Comparison of ENCODE assay signal across 21 cellular contexts in the genomic region with DNA sequence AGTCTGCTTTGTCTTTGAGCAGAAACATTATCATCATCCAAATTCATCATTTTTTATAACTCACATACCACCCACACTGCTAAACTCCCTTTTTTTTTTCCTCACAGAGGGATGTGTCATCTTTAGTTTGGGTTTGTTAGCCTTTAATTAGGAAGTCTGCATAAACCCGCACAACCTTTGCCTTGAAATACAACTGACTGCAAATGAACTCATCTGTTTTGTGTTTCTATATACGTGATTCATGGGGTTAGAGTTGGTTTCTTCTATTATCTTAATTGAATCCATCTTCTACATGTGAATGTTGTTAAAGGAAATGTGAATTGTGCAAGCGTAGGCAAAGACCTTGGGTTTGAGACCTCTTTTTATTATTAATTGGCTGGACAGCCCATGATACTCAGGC.
DNase-seq lines count a peak whose midpoint lies in the region; ATAC-seq and TF ChIP-seq lines count a peak whose summit lies in the region.
"Had no signal": no experiment of that assay in that cellular context is flagged by ENCODE, and none has a peak within 500 bp of the region (broad histone marks: within the 10 kb centered on the region; RNA-seq: fewer than 3 reads in every experiment).

No MANE protein-coding gene starts in this region.

- intact Hi-C loops in left lung (cut with DNase I), result no loop called here
- intact Hi-C loops in vagina (cut with DNase I), result no loop called here

- H3K4me3 ChIP-seq in fibroblast of mammary gland (ENCODE audit: control insufficient read depth, low read depth, low read length) (no peak overlapping the region), left lung (no peak overlapping the region), vagina (no peak overlapping the region)
- H3K4me3 ChIP-seq: A549 had no signal

- peak; percentile 42 for ATAC-seq in left lung
- ATAC-seq in HG03139 (IDR thresholded peaks at IDR 0.05; ENCODE audit: unreplicated experiment), result no peak
- ATAC-seq in GM18858 (IDR thresholded peaks at IDR 0.05; ENCODE audit: unreplicated experiment), result no peak
- ATAC-seq: A549, SK-N-SH treated with all-trans-retinoic acid at 6 μM for 48 hours had no signal

- H3K4me1 ChIP-seq in left lung, result no peaks in the 10 kb centered on the region
- no peaks in the 10 kb centered on the region for H3K4me1 ChIP-seq in vagina
- H3K4me1 ChIP-seq: A549 had no signal

- H3K36me3 ChIP-seq in left lung (no peaks in the 10 kb centered on the region), vagina (no peaks in the 10 kb centered on the region)

- H3K9me3 ChIP-seq in left lung (no peaks in the 10 kb centered on the region), vagina (no peaks in the 10 kb centered on the region)
- H3K9me3 ChIP-seq: A549 had no signal

- TF ChIP-seq CTCF in fibroblast of mammary gland (conservative IDR thresholded peaks at IDR 0.05; ENCODE audit: control insufficient read depth, insufficient read depth, low read depth, low read length), result no peak
- TF ChIP-seq CTCF in left lung (IDR thresholded peaks at IDR 0.05), result no peak
- no peak for TF ChIP-seq CTCF in vagina (IDR thresholded peaks at IDR 0.05)

- no peak overlapping the region for H3K27ac ChIP-seq in left lung
- no peak overlapping the region for H3K27ac ChIP-seq in vagina
- H3K27ac ChIP-seq: A549, HL-60 had no signal

- no peaks in the 10 kb centered on the region for H3K27me3 ChIP-seq in left lung
- no peaks in the 10 kb centered on the region for H3K27me3 ChIP-seq in vagina

- TF ChIP-seq POLR2A in vagina (IDR thresholded peaks at IDR 0.05), result no peak

- DNase-seq in AG20443 (ENCODE audit: low spot score) (peak; percentile 20), fibroblast of mammary gland (ENCODE audit: low read depth) (peak; percentile 95), left lung (no peak), midbrain (lab: John Stamatoyannopoulos, UW) (no peak), vagina (ENCODE audit: extremely low spot score in 2 of 2) (no peak)
- DNase-seq: DMS79 treated with DMSO at 0.1 percent for 48 hours, GOT3, IMR-90, NCI-H1417 treated with DMSO at 0.1 percent for 48 hours, NCI-H187 treated with DMSO at 0.1 percent for 48 hours, NCI-H2227 treated with DMSO at 0.1 percent for 48 hours, NCI-H510A treated with DMSO at 0.1 percent for 48 hours, NCI-H774, OCI-M1, SHP77 had no signal

TF ChIP-seq in PFSK-1, 5 proteins besides CTCF, POLR2A, EP300 and RAD21:
- TF ChIP-seq TAF1 (IDR thresholded peaks at IDR 0.05; ENCODE audit: borderline replicate concordance, insufficient read depth, low read length) (no peak), SIN3A (IDR thresholded peaks at IDR 0.05; ENCODE audit: borderline replicate concordance, insufficient read depth, low read length) (no peak), POLR2AphosphoS5 (IDR thresholded peaks at IDR 0.05; ENCODE audit: low read depth, low read length) (0 out of 2 replicates have a peak, but pooled peaks have one; percentile 25), FOXP2 (optimal IDR thresholded peaks at IDR 0.05; ENCODE audit: borderline replicate concordance, extremely low read depth, extremely low read length, insufficient read depth) (no peak)
- TF ChIP-seq, protein P1, sequence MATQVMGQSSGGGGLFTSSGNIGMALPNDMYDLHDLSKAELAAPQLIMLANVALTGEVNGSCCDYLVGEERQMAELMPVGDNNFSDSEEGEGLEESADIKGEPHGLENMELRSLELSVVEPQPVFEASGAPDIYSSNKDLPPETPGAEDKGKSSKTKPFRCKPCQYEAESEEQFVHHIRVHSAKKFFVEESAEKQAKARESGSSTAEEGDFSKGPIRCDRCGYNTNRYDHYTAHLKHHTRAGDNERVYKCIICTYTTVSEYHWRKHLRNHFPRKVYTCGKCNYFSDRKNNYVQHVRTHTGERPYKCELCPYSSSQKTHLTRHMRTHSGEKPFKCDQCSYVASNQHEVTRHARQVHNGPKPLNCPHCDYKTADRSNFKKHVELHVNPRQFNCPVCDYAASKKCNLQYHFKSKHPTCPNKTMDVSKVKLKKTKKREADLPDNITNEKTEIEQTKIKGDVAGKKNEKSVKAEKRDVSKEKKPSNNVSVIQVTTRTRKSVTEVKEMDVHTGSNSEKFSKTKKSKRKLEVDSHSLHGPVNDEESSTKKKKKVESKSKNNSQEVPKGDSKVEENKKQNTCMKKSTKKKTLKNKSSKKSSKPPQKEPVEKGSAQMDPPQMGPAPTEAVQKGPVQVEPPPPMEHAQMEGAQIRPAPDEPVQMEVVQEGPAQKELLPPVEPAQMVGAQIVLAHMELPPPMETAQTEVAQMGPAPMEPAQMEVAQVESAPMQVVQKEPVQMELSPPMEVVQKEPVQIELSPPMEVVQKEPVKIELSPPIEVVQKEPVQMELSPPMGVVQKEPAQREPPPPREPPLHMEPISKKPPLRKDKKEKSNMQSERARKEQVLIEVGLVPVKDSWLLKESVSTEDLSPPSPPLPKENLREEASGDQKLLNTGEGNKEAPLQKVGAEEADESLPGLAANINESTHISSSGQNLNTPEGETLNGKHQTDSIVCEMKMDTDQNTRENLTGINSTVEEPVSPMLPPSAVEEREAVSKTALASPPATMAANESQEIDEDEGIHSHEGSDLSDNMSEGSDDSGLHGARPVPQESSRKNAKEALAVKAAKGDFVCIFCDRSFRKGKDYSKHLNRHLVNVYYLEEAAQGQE (IDR thresholded peaks at IDR 0.05; ENCODE audit: insufficient read depth in 1 of 2, low read depth in 2 of 2, low read length in 2 of 2), result no peak

Comparison
In these comparisons a context has a peak if more than half of its experiments do, and no peak if none do; other contexts are left out.
1. DNase-seq: peak in AG20443 (single experiment) and fibroblast of mammary gland (single experiment); none in left lung (0 of 2), midbrain (single experiment) and vagina (0 of 2).